In genomic region chr2:207173651-207174050, GRCh38 we compare ENCODE assay signal across 10 cellular contexts. TPM values are rescaled to one million over a fixed set of nuclear protein-coding genes. Genes with fewer than 3 reads are reported as not detected.
"Had no signal": no experiment of that assay in that cellular context is flagged by ENCODE, and none has a peak within 500 bp of the region (broad histone marks: within the 10 kb centered on the region; RNA-seq: fewer than 3 reads in every experiment).

No MANE protein-coding gene starts in this region.

- H3K27ac Mint-ChIP-seq: GM23338, HFFc6 had no signal

- DNase-seq: H7, HFFc6, IMR-90 had no signal

- H2AFZ ChIP-seq: GM23338 had no signal

- H3K9me3 Mint-ChIP-seq: GM23338, HFFc6 had no signal

- H3K4me3 ChIP-seq: GM23338, HAP-1, K562 had no signal

- H3K4me3 Mint-ChIP-seq: GM23338, HFFc6 had no signal

- H3K9me3 ChIP-seq: HAP-1 had no signal

- H3K4me1 ChIP-seq: HAP-1 had no signal

- H3K36me3 ChIP-seq: HAP-1 had no signal

- FAIRE-seq: H1, HTR-8/SVneo, K562 had no signal

- H3K4me2 ChIP-seq: GM23338 had no signal

- ATAC-seq: GM23338, HCT116, K562 had no signal

RNA-seq across cellular contexts. Expression of gene KLF7, which starts 7.9 kb away (rescaled TPM):
- total RNA-seq: HT-29 had no signal
